Comparison of ENCODE assay signal across 19 cellular contexts in genomic region chr2:112723995-112724394, GRCh38. TPM values are rescaled to one million over a fixed set of nuclear protein-coding genes. Genes with fewer than 3 reads are reported as not detected.
DNase-seq lines count a peak whose midpoint lies in the region; ATAC-seq, FAIRE-seq and TF ChIP-seq lines count a peak whose summit lies in the region.
"Had no signal": no experiment of that assay in that cellular context is flagged by ENCODE, and none has a peak within 500 bp of the region (broad histone marks: within the 10 kb centered on the region; RNA-seq: fewer than 3 reads in every experiment).

No MANE protein-coding gene starts in this region.

- WGBS in A549 (ENCODE audit: missing lambda C conversion rate): 94% methylated on average over 5 of the region's 8 CpGs

- H3K36me3 Mint-ChIP-seq in CD14-positive monocyte: no peaks in the 10 kb centered on the region
- no peaks in the 10 kb centered on the region for H3K36me3 Mint-ChIP-seq in activated T-helper 2 cell treated with anti-CD3 and anti-CD28 coated beads, Interferon-gamma antibody, Interleukin-2, Interleukin-4, amounts not matched to agents 10 μg/mL and 5 μg/mL and 100 μg/mL, durations not matched to agents 14 hours and 24 hours and 36 hours (ENCODE audit: low read depth)
- no peaks in the 10 kb centered on the region for H3K36me3 Mint-ChIP-seq in activated T-cell treated with anti-CD3 and anti-CD28 coated beads, Interleukin-2, amount 50 U/mL, for 24 hours (ENCODE audit: low read depth)

- TF ChIP-seq RAD21 in A549 (conservative IDR thresholded peaks at IDR 0.05 in 1 of 2, IDR thresholded peaks at IDR 0.05 in 1 of 2): no peak

- peaks cover 65% of the 10 kb centered on the region for H3K4me1 Mint-ChIP-seq in CD14-positive monocyte
- peaks cover 22% of the 10 kb centered on the region for H3K4me1 Mint-ChIP-seq in activated T-helper 2 cell treated with anti-CD3 and anti-CD28 coated beads, Interferon-gamma antibody, Interleukin-2, Interleukin-4, amounts not matched to agents 10 μg/mL and 5 μg/mL and 100 μg/mL, durations not matched to agents 14 hours and 24 hours and 36 hours (ENCODE audit: low read depth)
- peaks cover 5% of the 10 kb centered on the region for H3K4me1 Mint-ChIP-seq in activated T-cell treated with anti-CD3 and anti-CD28 coated beads, Interleukin-2, amount 50 U/mL, for 24 hours (ENCODE audit: low read depth)

- H3K9me3 Mint-ChIP-seq in CD14-positive monocyte: peaks cover 0 to 2% (median 0%) of the 10 kb centered on the region in 7 donors
- H3K9me3 Mint-ChIP-seq in activated T-helper 2 cell treated with anti-CD3 and anti-CD28 coated beads, Interferon-gamma antibody, Interleukin-2, Interleukin-4, amounts not matched to agents 10 μg/mL and 5 μg/mL and 100 μg/mL, durations not matched to agents 14 hours and 24 hours and 36 hours: no peaks in the 10 kb centered on the region
- no peaks in the 10 kb centered on the region for H3K9me3 Mint-ChIP-seq in activated T-cell treated with anti-CD3 and anti-CD28 coated beads, Interleukin-2, amount 50 U/mL, for 24 hours
- H3K9me3 Mint-ChIP-seq: HFFc6 had no signal

- DNase-seq in A549 (ENCODE audit: low read depth in 1 of 2, low spot score in 1 of 2) (no peak), CD14-positive monocyte (ENCODE audit: low spot score) (no peak), mesenteric fat pad (ENCODE audit: low spot score) (peak; percentile 78), erythroblast (lab: John Stamatoyannopoulos, UW) (no peak)
- no peak for DNase-seq in activated T-helper 2 cell treated with anti-CD3 and anti-CD28 coated beads, Interferon-gamma antibody, Interleukin-2, Interleukin-4, amounts not matched to agents 10 μg/mL and 5 μg/mL and 100 μg/mL, durations not matched to agents 14 hours and 24 hours and 36 hours (ENCODE audit: low spot score)
- no peak for DNase-seq in activated T-cell treated with anti-CD3 and anti-CD28 coated beads, Interleukin-2, amount 50 U/mL, for 24 hours
- DNase-seq in activated CD4-positive, CD25-positive, alpha-beta regulatory T cell treated with anti-CD3 and anti-CD28 coated beads, Interleukin-2, amount 50 U/mL, for 72 hours: no peak
- DNase-seq: BE2C, DMS 273 treated with DMSO at 0.1 percent for 48 hours, HCEC 1CT, HFFc6 had no signal

- peaks cover 21% of the 10 kb centered on the region for H3K4me1 ChIP-seq in A549
- H3K4me1 ChIP-seq: BE2C had no signal

- H3K27me3 Mint-ChIP-seq in CD14-positive monocyte (ENCODE audit: low read depth in 3 of 3): peaks cover 0 to 2% (median 0%) of the 10 kb centered on the region in 3 donors
- peaks cover 4% of the 10 kb centered on the region for H3K27me3 Mint-ChIP-seq in activated T-helper 2 cell treated with anti-CD3 and anti-CD28 coated beads, Interferon-gamma antibody, Interleukin-2, Interleukin-4, amounts not matched to agents 10 μg/mL and 5 μg/mL and 100 μg/mL, durations not matched to agents 14 hours and 24 hours and 36 hours (ENCODE audit: low read depth)
- peaks cover 13% of the 10 kb centered on the region for H3K27me3 Mint-ChIP-seq in activated T-cell treated with anti-CD3 and anti-CD28 coated beads, Interleukin-2, amount 50 U/mL, for 24 hours

- no peaks in the 10 kb centered on the region for H3K9me3 ChIP-seq in A549
- H3K9me3 ChIP-seq: BE2C had no signal

- TF ChIP-seq EP300 in A549 (IDR thresholded peaks at IDR 0.05): no peak

- intact Hi-C loops in CD14-positive monocyte (cut with micrococcal nuclease): loop anchor here (5.0 to 10.0 kb wide), 2 partner anchors 49 to 52 kb away; no protein-coding TSS in a partner anchor
- intact Hi-C loops in activated T-helper 2 cell treated with anti-CD3 and anti-CD28 coated beads, Interferon-gamma antibody, Interleukin-2, Interleukin-4, amounts not matched to agents 10 μg/mL and 5 μg/mL and 100 μg/mL, durations not matched to agents 14 hours and 24 hours and 36 hours (cut with micrococcal nuclease): loop anchor here (10.0 kb wide), 1 partner anchor 239 kb away; the partner anchor contains the start of gene TTL

- peak overlapping the region; percentile 81 to 86; a peak in 4 of 6 replicates for H3K27ac ChIP-seq in A549

- H3K4me3 Mint-ChIP-seq in CD14-positive monocyte: no peak overlapping the region
- no peak overlapping the region for H3K4me3 Mint-ChIP-seq in activated T-helper 2 cell treated with anti-CD3 and anti-CD28 coated beads, Interferon-gamma antibody, Interleukin-2, Interleukin-4, amounts not matched to agents 10 μg/mL and 5 μg/mL and 100 μg/mL, durations not matched to agents 14 hours and 24 hours and 36 hours (ENCODE audit: low read depth)
- no peak overlapping the region for H3K4me3 Mint-ChIP-seq in activated T-cell treated with anti-CD3 and anti-CD28 coated beads, Interleukin-2, amount 50 U/mL, for 24 hours
- H3K4me3 Mint-ChIP-seq: HFFc6 had no signal

- TF ChIP-seq POLR2A in A549 (IDR thresholded peaks at IDR 0.05; ENCODE audit: low read length) (no peak), erythroblast (IDR thresholded peaks at IDR 0.05; ENCODE audit: low read length) (no peak)

- TF ChIP-seq CTCF in A549 (IDR thresholded peaks at IDR 0.05): no peak
- TF ChIP-seq CTCF in CD14-positive monocyte (IDR thresholded peaks at IDR 0.05): no peak

- H3K4me2 ChIP-seq in A549: no peak overlapping the region

- H3K4me3 ChIP-seq in A549: no peak overlapping the region
- H3K4me3 ChIP-seq: GM12878, K562 had no signal

- CTCF ChIA-PET in A549 (lab: Yijun Ruan, JAX): interaction anchor here (0.9 to 13.7 kb wide), 11 partner anchors 9 to 218 kb away, joined by 3 to 343 read pairs (median 55); partner anchors contain the start of gene CHCHD5

- POLR2A ChIA-PET in A549 (lab: Yijun Ruan, JAX): no interaction called here

- peak overlapping the region in 4 of 7 donors; percentile 6 to 58 (median 44) for H3K27ac Mint-ChIP-seq in CD14-positive monocyte
- peak overlapping the region; percentile 22 for H3K27ac Mint-ChIP-seq in activated T-helper 2 cell treated with anti-CD3 and anti-CD28 coated beads, Interferon-gamma antibody, Interleukin-2, Interleukin-4, amounts not matched to agents 10 μg/mL and 5 μg/mL and 100 μg/mL, durations not matched to agents 14 hours and 24 hours and 36 hours
- no peak overlapping the region for H3K27ac Mint-ChIP-seq in activated T-cell treated with anti-CD3 and anti-CD28 coated beads, Interleukin-2, amount 50 U/mL, for 24 hours
- H3K27ac Mint-ChIP-seq: HFFc6 had no signal

- ATAC-seq in A549: no peak
- ATAC-seq in GM18520 (IDR thresholded peaks at IDR 0.05; ENCODE audit: unreplicated experiment): no peak
- ATAC-seq: GM12878 had no signal

- no peak for FAIRE-seq in A549 (lab: Jason Lieb, UNC)
- FAIRE-seq: A204.1, GM12878, GM19239, K562 had no signal

TF ChIP-seq in A549, 52 proteins besides CTCF, POLR2A, EP300 and RAD21:
- TF ChIP-seq CBX8 (IDR thresholded peaks at IDR 0.05): no peak
- no peak for TF ChIP-seq RCOR1 (IDR thresholded peaks at IDR 0.05; ENCODE audit: low read depth, low read length)

RNA-seq across cellular contexts. Expression of gene NT5DC4, which starts 3.2 kb away (rescaled TPM):
- polyA plus RNA-seq in A549 (2011; rRNA removed) (not detected in 2 replicates), A549 (2017; fragmentation: RNase III; extraction: RNeasy Plus Mini Kit Qiagen cat#74134 plus additional on column Dnase treatment) (not detected in 3 replicates), CD14-positive monocyte (not detected)
- not detected in 2 replicates for polyA plus RNA-seq in A549 (2012; cell fraction: cytosol; rRNA removed)
- 0.01 TPM in 1 of 2 replicates, not detected in the other for polyA plus RNA-seq in A549 (2012; cell fraction: nucleus; rRNA removed)
- polyA minus RNA-seq in A549 (2011; rRNA and poly(A)+ RNA removed): not detected in 2 replicates
- not detected in 2 replicates for total RNA-seq in activated T-helper 2 cell treated with anti-CD3 and anti-CD28 coated beads, Interferon-gamma antibody, Interleukin-2, Interleukin-4, amounts not matched to agents 10 μg/mL and 5 μg/mL and 100 μg/mL, durations not matched to agents 14 hours and 24 hours and 36 hours
- total RNA-seq in mesenteric fat pad: not detected
- total RNA-seq: Daoy, H4, HFFc6 had no signal
- polyA plus RNA-seq: AG04450 had no signal

RNA-seq across cellular contexts. Expression of gene CKAP2L, which starts 40.4 kb away (rescaled TPM):
- 11.3 and 14.0 TPM in 2 replicates for polyA plus RNA-seq in A549 (2011; rRNA removed)
- 4.3 and 4.4 TPM in 2 replicates for polyA plus RNA-seq in A549 (2012; cell fraction: cytosol; rRNA removed)
- polyA plus RNA-seq in A549 (2012; cell fraction: nucleus; rRNA removed): 1.8 and 2.1 TPM in 2 replicates
- polyA plus RNA-seq in A549 (2017; fragmentation: RNase III; extraction: RNeasy Plus Mini Kit Qiagen cat#74134 plus additional on column Dnase treatment): 14.0 to 17.1 TPM (median 15.9 TPM) in 3 replicates
- 3.9 and 7.9 TPM in 2 replicates for polyA minus RNA-seq in A549 (2011; rRNA and poly(A)+ RNA removed)
- under 1 TPM; 0.04 to 0.24 TPM for polyA plus RNA-seq in CD14-positive monocyte
- total RNA-seq in activated T-helper 2 cell treated with anti-CD3 and anti-CD28 coated beads, Interferon-gamma antibody, Interleukin-2, Interleukin-4, amounts not matched to agents 10 μg/mL and 5 μg/mL and 100 μg/mL, durations not matched to agents 14 hours and 24 hours and 36 hours: 24.4 and 27.2 TPM in 2 replicates
- total RNA-seq in mesenteric fat pad: not detected

Comparison
In these comparisons a context has a peak if more than half of its experiments do, and no peak if none do; other contexts are left out.
1. RNA of gene CKAP2L, which starts 40.4 kb away (total RNA-seq): 24.4 to 27.2 TPM in activated T-helper 2 cell treated with anti-CD3 and anti-CD28 coated beads, Interferon-gamma antibody, Interleukin-2, Interleukin-4, amounts not matched to agents 10 μg/mL and 5 μg/mL and 100 μg/mL, durations not matched to agents 14 hours and 24 hours and 36 hours; not detected in mesenteric fat pad (single experiment); every median in the first group is over 10 times any median in the second.